13 cellular contexts compared by ENCODE assay signal in the genomic region with DNA sequence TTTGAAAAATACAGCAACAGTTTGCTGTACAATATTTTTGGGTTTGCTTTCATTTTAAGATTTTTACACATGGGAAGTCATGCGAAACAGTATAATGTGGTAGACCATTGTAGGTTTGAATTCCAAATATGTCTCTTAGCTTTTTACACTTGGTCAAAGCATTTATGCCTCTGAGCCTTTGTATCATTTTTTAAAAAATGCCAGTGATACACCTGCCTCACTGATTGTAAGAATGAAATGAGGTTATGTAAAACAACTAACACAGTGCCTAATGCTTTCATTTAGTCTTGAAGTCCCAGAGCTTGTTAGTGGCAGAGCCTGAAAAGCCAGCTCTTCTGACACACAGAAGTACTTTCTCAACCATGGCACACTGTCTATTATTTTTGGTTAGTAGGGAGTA.
A peak's percentile ranks its signal among the peaks of the same experiment; 100 is the strongest.
DNase-seq lines count a peak whose midpoint lies in the region; ATAC-seq and TF ChIP-seq lines count a peak whose summit lies in the region.
"Had no signal": no experiment of that assay in that cellular context is flagged by ENCODE, and none has a peak within 500 bp of the region (broad histone marks: within the 10 kb centered on the region; RNA-seq: fewer than 3 reads in every experiment).

No MANE protein-coding gene starts in this region.

- peak; percentile 19 for DNase-seq in LNCaP clone FGC (ENCODE audit: low read depth)
- no peak for DNase-seq in mucosa of gallbladder (ENCODE audit: low spot score)
- no peak for DNase-seq in left ventricle myocardium inferior
- DNase-seq in osteocyte (ENCODE audit: extremely low spot score, unreplicated experiment): no peak
- no peak for DNase-seq in CD4-positive, alpha-beta T cell
- DNase-seq: GM23248; NCI-H1105 treated with DMSO at 0.1 percent for 48 hours; NCI-H82; stimulated activated CD4-positive, alpha-beta T cell treated with anti-CD3 and anti-CD28 coated beads, Interleukin-1b, Interleukin-23, amount 100 ng/mL, for 48 hours; T-helper 1 cell had no signal

- H4K20me1 ChIP-seq in DOHH2 (ENCODE audit: control insufficient read depth, insufficient read depth, low read depth, low read length): no peaks in the 10 kb centered on the region

- H3K9me3 Mint-ChIP-seq in osteocyte (ENCODE audit: unreplicated experiment): no peaks in the 10 kb centered on the region
- no peaks in the 10 kb centered on the region for H3K9me3 Mint-ChIP-seq in CD4-positive, alpha-beta T cell

- H3K27me3 Mint-ChIP-seq in osteocyte (ENCODE audit: unreplicated experiment): no peaks in the 10 kb centered on the region
- no peaks in the 10 kb centered on the region for H3K27me3 Mint-ChIP-seq in CD4-positive, alpha-beta T cell

- H3K4me1 ChIP-seq in DOHH2 (ENCODE audit: control insufficient read depth, low read length): peaks cover 43% of the 10 kb centered on the region
- H3K4me1 ChIP-seq in left ventricle myocardium inferior: peaks cover 19% of the 10 kb centered on the region

- CTCF ChIA-PET in CD4-positive, alpha-beta T cell (lab: Charles Lee): interaction anchor here (1.5 kb wide), 1 partner anchor 9 kb away, joined by 6 read pairs; no protein-coding TSS in a partner anchor

- no peaks in the 10 kb centered on the region for H3K9me2 ChIP-seq in DOHH2 (replicated peaks; ENCODE audit: control insufficient read depth, low read length)

- H3K4me3 ChIP-seq in DOHH2 (ENCODE audit: low read length) (peak overlapping the region; percentile 58), LNCaP clone FGC (ENCODE audit: low read depth, low read length) (no peak overlapping the region), left ventricle myocardium inferior (no peak overlapping the region)
- H3K4me3 ChIP-seq: GM23248 had no signal

- ATAC-seq in GM19328 (IDR thresholded peaks at IDR 0.05; ENCODE audit: unreplicated experiment): peak; percentile 46
- ATAC-seq in HG02798 (IDR thresholded peaks at IDR 0.05; ENCODE audit: poor library complexity, unreplicated experiment): peak; percentile 68
- ATAC-seq in CD4-positive, alpha-beta T cell (ENCODE audit: poor library complexity): no peak

- H3K4me2 ChIP-seq in DOHH2 (ENCODE audit: low read length): peak overlapping the region; percentile 78

- intact Hi-C loops in left ventricle myocardium inferior (cut with micrococcal nuclease): no loop called here
- intact Hi-C loops in CD4-positive, alpha-beta T cell (cut with DNase I, micrococcal nuclease): no loop called here

- no peaks in the 10 kb centered on the region for H3K36me3 Mint-ChIP-seq in osteocyte (ENCODE audit: unreplicated experiment)
- H3K36me3 Mint-ChIP-seq in CD4-positive, alpha-beta T cell (ENCODE audit: low read depth): no peaks in the 10 kb centered on the region

- TF ChIP-seq CTCF in DOHH2 (IDR thresholded peaks at IDR 0.05; ENCODE audit: low read depth, low read length, poor library complexity, severe bottlenecking): no peak
- TF ChIP-seq CTCF in LNCaP clone FGC (IDR thresholded peaks at IDR 0.05; ENCODE audit: control insufficient read depth, extremely low read depth, insufficient read depth): no peak
- TF ChIP-seq CTCF in left ventricle myocardium inferior (IDR thresholded peaks at IDR 0.05; ENCODE audit: borderline replicate concordance): no peak
- no peak for TF ChIP-seq CTCF in osteocyte (IDR thresholded peaks at IDR 0.05)
- no peak for TF ChIP-seq CTCF in CD4-positive, alpha-beta T cell (IDR thresholded peaks at IDR 0.05)

- H3K4me1 Mint-ChIP-seq in osteocyte (ENCODE audit: unreplicated experiment): peaks cover 20% of the 10 kb centered on the region
- H3K4me1 Mint-ChIP-seq in CD4-positive, alpha-beta T cell (ENCODE audit: low read depth): peaks cover 26% of the 10 kb centered on the region

- no peaks in the 10 kb centered on the region for H3F3A ChIP-seq in DOHH2 (ENCODE audit: control insufficient read depth, insufficient read depth)

- no peak overlapping the region for H3K4me3 Mint-ChIP-seq in osteocyte (ENCODE audit: unreplicated experiment)
- no peak overlapping the region for H3K4me3 Mint-ChIP-seq in CD4-positive, alpha-beta T cell

- H3K36me3 ChIP-seq in DOHH2 (ENCODE audit: control insufficient read depth, low read length) (no peaks in the 10 kb centered on the region), left ventricle myocardium inferior (no peaks in the 10 kb centered on the region)

- H3K27ac Mint-ChIP-seq in osteocyte (ENCODE audit: unreplicated experiment): no peak overlapping the region
- no peak overlapping the region for H3K27ac Mint-ChIP-seq in CD4-positive, alpha-beta T cell

- H3K79me2 ChIP-seq in DOHH2 (ENCODE audit: control insufficient read depth, low read length): peaks cover 5% of the 10 kb centered on the region; the same call in 1 of the 2 replicates

- H3K27me3 ChIP-seq in DOHH2 (ENCODE audit: control insufficient read depth, low read length) (no peaks in the 10 kb centered on the region), left ventricle myocardium inferior (ENCODE audit: low read depth) (no peaks in the 10 kb centered on the region)
- H3K27me3 ChIP-seq in CD4-positive, alpha-beta T cell (ENCODE audit: control insufficient read depth, insufficient read depth, low read length): no peaks in the 10 kb centered on the region

- POLR2A ChIA-PET in CD4-positive, alpha-beta T cell (lab: Charles Lee): no interaction called here

- H3K27ac ChIP-seq in DOHH2 (ENCODE audit: low read depth, low read length): peak overlapping the region; percentile 44
- H3K27ac ChIP-seq in left ventricle myocardium inferior (replicated peaks): no peak overlapping the region
- H3K27ac ChIP-seq in CD4-positive, alpha-beta T cell (ENCODE audit: low read depth, low read length): no peak overlapping the region
- H3K27ac ChIP-seq: GM23248 had no signal

- H3K9me3 ChIP-seq in DOHH2 (ENCODE audit: control insufficient read depth, insufficient read depth, low read length) (no peaks in the 10 kb centered on the region), left ventricle myocardium inferior (replicated peaks) (no peaks in the 10 kb centered on the region)
- H3K9me3 ChIP-seq in CD4-positive, alpha-beta T cell (ENCODE audit: control insufficient read depth, low read length): no peaks in the 10 kb centered on the region
